Comparison of ENCODE assay signal across 7 cellular contexts in genomic region chr1:52842643-52843310, GRCh38.
DNase-seq lines count a peak whose midpoint lies in the region; ATAC-seq lines count a peak whose summit lies in the region.

ZYG11A (plus strand) TSS chr1:52842760; CDS start chr1:52842884, 124 bp downstream.

- no peak within 1 kb of the TSS for H3K9ac ChIP-seq in muscle layer of colon (ENCODE audit: low read length)

- H3K4me3 ChIP-seq in muscle layer of colon (ENCODE audit: low read depth in 1 of 2, low read length in 2 of 2), result peak within 1 kb of the TSS; percentile 31 to 47

- no peaks in the 10 kb centered on the region for H3K36me3 Mint-ChIP-seq in stimulated activated effector memory CD8-positive, alpha-beta T cell treated with anti-CD3 and anti-CD28 coated beads, Interleukin-12 subunit alpha, Interleukin-12 subunit beta, amount 100 ng/mL, for 72 hours

- peak within 1 kb of the TSS; percentile 66 for H3K4me3 Mint-ChIP-seq in stimulated activated effector memory CD8-positive, alpha-beta T cell treated with anti-CD3 and anti-CD28 coated beads, Interleukin-12 subunit alpha, Interleukin-12 subunit beta, amount 100 ng/mL, for 72 hours

- H3K4me1 Mint-ChIP-seq in stimulated activated effector memory CD8-positive, alpha-beta T cell treated with anti-CD3 and anti-CD28 coated beads, Interleukin-12 subunit alpha, Interleukin-12 subunit beta, amount 100 ng/mL, for 72 hours, result no peaks in the 10 kb centered on the region

- H3K4me1 ChIP-seq in muscle layer of colon (ENCODE audit: insufficient read depth, low read length), result no peaks in the 10 kb centered on the region

- H3K36me3 ChIP-seq in muscle layer of colon (ENCODE audit: insufficient read depth, low read length), result no peaks in the 10 kb centered on the region

- no peak within 1 kb of the TSS for H3K27ac Mint-ChIP-seq in stimulated activated effector memory CD8-positive, alpha-beta T cell treated with anti-CD3 and anti-CD28 coated beads, Interleukin-12 subunit alpha, Interleukin-12 subunit beta, amount 100 ng/mL, for 72 hours

- H3K27me3 ChIP-seq in muscle layer of colon (ENCODE audit: control insufficient read depth in 1 of 2, insufficient read depth in 2 of 2, low read length in 2 of 2), result peaks cover 13 to 18% of the 10 kb centered on the region in 2 donors

- H3K9me3 ChIP-seq in muscle layer of colon (ENCODE audit: low read length), result no peaks in the 10 kb centered on the region

- no peak within 1 kb of the TSS for H3K27ac ChIP-seq in muscle layer of colon (ENCODE audit: low read depth, low read length)

- no peaks in the 10 kb centered on the region for H3K9me3 Mint-ChIP-seq in stimulated activated effector memory CD8-positive, alpha-beta T cell treated with anti-CD3 and anti-CD28 coated beads, Interleukin-12 subunit alpha, Interleukin-12 subunit beta, amount 100 ng/mL, for 72 hours

- peak; percentile 90 for DNase-seq in NCI-H2196 (lab: John Stamatoyannopoulos, UW; ENCODE audit: unreplicated experiment)
- DNase-seq in activated CD4-positive, alpha-beta T cell treated with anti-CD3 and anti-CD28 coated beads, Interleukin-2, amount 50 U/mL, for 4 hours, result peak; percentile 46 to 50
- DNase-seq in effector CD8-positive, alpha-beta T cell (lab: John Stamatoyannopoulos, UW), result peak; percentile 23
- peak; percentile 66 to 79 for DNase-seq in stimulated activated effector memory CD8-positive, alpha-beta T cell treated with anti-CD3 and anti-CD28 coated beads, Interleukin-12 subunit alpha, Interleukin-12 subunit beta, amount 100 ng/mL, for 72 hours (ENCODE audit: low spot score in 2 of 2)

- ATAC-seq in GM18502 (IDR thresholded peaks at IDR 0.05; ENCODE audit: poor library complexity, unreplicated experiment) (peak; percentile 91), HG02970 (IDR thresholded peaks at IDR 0.05; ENCODE audit: low FRiP score, unreplicated experiment) (peak; percentile 59)
- peak; percentile 97 for ATAC-seq in stimulated activated effector memory CD8-positive, alpha-beta T cell treated with anti-CD3 and anti-CD28 coated beads, Interleukin-12 subunit alpha, Interleukin-12 subunit beta, amount 100 ng/mL, for 72 hours

Comparison
In these comparisons a context has a peak if more than half of its experiments do, and no peak if none do; other contexts are left out.
1. DNase-seq: peak in every context shown above with its lines; median percentile 90 in NCI-H2196; 72 in stimulated activated effector memory CD8-positive, alpha-beta T cell treated with anti-CD3 and anti-CD28 coated beads, Interleukin-12 subunit alpha, Interleukin-12 subunit beta, amount 100 ng/mL, for 72 hours; 48 in activated CD4-positive, alpha-beta T cell treated with anti-CD3 and anti-CD28 coated beads, Interleukin-2, amount 50 U/mL, for 4 hours; 23 in effector CD8-positive, alpha-beta T cell.